In genomic region chr7:44884553-44885393, GRCh38 we compare ENCODE assay signal across 1 cellular context.
TF ChIP-seq lines count a peak whose summit lies in the region.

No MANE protein-coding gene starts in this region.

TF ChIP-seq in HEK293, 187 proteins besides CTCF, POLR2A, EP300 and RAD21 (continued from another document):
- TF ChIP-seq ZNF341 (tag by site-specific recombination; IDR thresholded peaks at IDR 0.05; ENCODE audit: low read depth) = peak; percentile 29; the same call in 1 of the 2 replicates
- TF ChIP-seq ZNF140 (tag by site-specific recombination; IDR thresholded peaks at IDR 0.05) = no peak
- TF ChIP-seq BCL11B (tag by site-specific recombination; IDR thresholded peaks at IDR 0.05; ENCODE audit: low read depth) = no peak
- TF ChIP-seq ZSCAN5A (tag by site-specific recombination; IDR thresholded peaks at IDR 0.05) = 0 out of 2 replicates have a peak, but pooled peaks have one; percentile 35
- peak; percentile 51 for TF ChIP-seq SP3 (tag by site-specific recombination; IDR thresholded peaks at IDR 0.05)
- TF ChIP-seq ZNF274 (IDR thresholded peaks at IDR 0.05; ENCODE audit: low read length) = no peak
- no peak for TF ChIP-seq ZNF274 (tag by site-specific recombination; IDR thresholded peaks at IDR 0.05; ENCODE audit: borderline replicate concordance)
- TF ChIP-seq ZBTB7A (tag by site-specific recombination; IDR thresholded peaks at IDR 0.05; ENCODE audit: low read depth) = no peak
- peak; percentile 69 for TF ChIP-seq REST (tag by site-specific recombination; IDR thresholded peaks at IDR 0.05)
- peak; percentile 63; the same call in 1 of the 2 replicates for TF ChIP-seq ZBTB20 (tag by site-specific recombination; IDR thresholded peaks at IDR 0.05)
- peak; percentile 49; the same call in 1 of the 2 replicates for TF ChIP-seq KLF16 (tag by site-specific recombination; IDR thresholded peaks at IDR 0.05)
- no peak for TF ChIP-seq KLF1 (tag by site-specific recombination; IDR thresholded peaks at IDR 0.05)
- TF ChIP-seq ZNF416 (tag by site-specific recombination; IDR thresholded peaks at IDR 0.05) = no peak
- TF ChIP-seq GFI1B (tag by site-specific recombination; IDR thresholded peaks at IDR 0.05) = no peak
- TF ChIP-seq HOXC10 (CRISPR knock-in tag; IDR thresholded peaks at IDR 0.05) = no peak; the same call in 1 of the 2 replicates
- no peak for TF ChIP-seq ZSCAN4 (tag by site-specific recombination; IDR thresholded peaks at IDR 0.05)
- TF ChIP-seq AEBP2 (tag by site-specific recombination; IDR thresholded peaks at IDR 0.05; ENCODE audit: borderline replicate concordance) = no peak
- no peak for TF ChIP-seq ZNF280C (tag by site-specific recombination; IDR thresholded peaks at IDR 0.05)
- no peak for TF ChIP-seq ZNF529 (tag by site-specific recombination; IDR thresholded peaks at IDR 0.05; ENCODE audit: insufficient replicate concordance)
- TF ChIP-seq ZIC2 (tag by site-specific recombination; IDR thresholded peaks at IDR 0.05) = peak; percentile 19; the same call in 1 of the 2 replicates
- peak; percentile 43; the same call in 1 of the 2 replicates for TF ChIP-seq ZXDB (tag by site-specific recombination; IDR thresholded peaks at IDR 0.05)
- TF ChIP-seq ZNF692 (tag by site-specific recombination; IDR thresholded peaks at IDR 0.05) = peak; percentile 57; the same call in 1 of the 2 replicates
- TF ChIP-seq ZNF202 (tag by site-specific recombination; IDR thresholded peaks at IDR 0.05; ENCODE audit: borderline replicate concordance) = no peak
- peak; percentile 54; the same call in 1 of the 2 replicates for TF ChIP-seq ZBTB17 (tag by site-specific recombination; IDR thresholded peaks at IDR 0.05)
- peak; percentile 43 for TF ChIP-seq ZSCAN30 (tag by site-specific recombination; IDR thresholded peaks at IDR 0.05)
- TF ChIP-seq ZNF521 (tag by site-specific recombination; IDR thresholded peaks at IDR 0.05) = no peak
